In genomic region chr3:64019271-64019670, GRCh38 we compare ENCODE assay signal across 13 cellular contexts. TPM values are rescaled to one million over a fixed set of nuclear protein-coding genes. Genes with fewer than 3 reads are reported as not detected.
DNase-seq lines count a peak whose midpoint lies in the region; ATAC-seq and TF ChIP-seq lines count a peak whose summit lies in the region.
"Had no signal": no experiment of that assay in that cellular context is flagged by ENCODE, and none has a peak within 500 bp of the region (broad histone marks: within the 10 kb centered on the region; RNA-seq: fewer than 3 reads in every experiment).

No MANE protein-coding gene starts in this region.

- TF ChIP-seq CTCF in activated CD8-positive, alpha-beta T cell treated with anti-CD3 and anti-CD28 coated beads for 36 hours (IDR thresholded peaks at IDR 0.05) = no peak
- TF ChIP-seq CTCF in GM10248 (IDR thresholded peaks at IDR 0.05; ENCODE audit: control extremely low read depth, extremely low read depth, low read depth, missing control alignments) = no peak

- H3K27me3 Mint-ChIP-seq in stimulated activated naive CD8-positive, alpha-beta T cell treated with anti-CD3 and anti-CD28 coated beads, Interleukin-15, amount 100 ng/mL, for 72 hours = no peaks in the 10 kb centered on the region
- H3K27me3 Mint-ChIP-seq in activated CD8-positive, alpha-beta T cell treated with anti-CD3 and anti-CD28 coated beads for 36 hours = no peaks in the 10 kb centered on the region
- peaks cover 2 to 10% (median 5%) of the 10 kb centered on the region in 3 donors for H3K27me3 Mint-ChIP-seq in immature natural killer cell (ENCODE audit: low read depth in 3 of 3)

- intact Hi-C loops in activated CD8-positive, alpha-beta T cell treated with anti-CD3 and anti-CD28 coated beads for 36 hours (cut with micrococcal nuclease) = no loop called here

- H3K4me3 Mint-ChIP-seq in stimulated activated naive CD8-positive, alpha-beta T cell treated with anti-CD3 and anti-CD28 coated beads, Interleukin-15, amount 100 ng/mL, for 72 hours = peak overlapping the region in 1 of 2 donors; percentile 10
- no peak overlapping the region for H3K4me3 Mint-ChIP-seq in activated CD8-positive, alpha-beta T cell treated with anti-CD3 and anti-CD28 coated beads for 36 hours
- no peak overlapping the region for H3K4me3 Mint-ChIP-seq in immature natural killer cell
- H3K4me3 Mint-ChIP-seq: H9 had no signal

- H3K27ac Mint-ChIP-seq in stimulated activated naive CD8-positive, alpha-beta T cell treated with anti-CD3 and anti-CD28 coated beads, Interleukin-15, amount 100 ng/mL, for 72 hours = peak overlapping the region; percentile 64 to 65
- H3K27ac Mint-ChIP-seq in activated CD8-positive, alpha-beta T cell treated with anti-CD3 and anti-CD28 coated beads for 36 hours = peak overlapping the region; percentile 28
- peak overlapping the region in 4 of 6 donors; percentile 13 to 69 (median 26) for H3K27ac Mint-ChIP-seq in immature natural killer cell
- H3K27ac Mint-ChIP-seq: H9 had no signal

- H3K9me3 Mint-ChIP-seq in stimulated activated naive CD8-positive, alpha-beta T cell treated with anti-CD3 and anti-CD28 coated beads, Interleukin-15, amount 100 ng/mL, for 72 hours = no peaks in the 10 kb centered on the region
- H3K9me3 Mint-ChIP-seq in activated CD8-positive, alpha-beta T cell treated with anti-CD3 and anti-CD28 coated beads for 36 hours = no peaks in the 10 kb centered on the region
- H3K9me3 Mint-ChIP-seq in immature natural killer cell = no peaks in the 10 kb centered on the region
- H3K9me3 Mint-ChIP-seq: H9 had no signal

- POLR2A ChIA-PET in activated CD8-positive, alpha-beta T cell treated with anti-CD3 and anti-CD28 coated beads for 36 hours (lab: Charles Lee) = interaction anchor here (1.5 to 1.7 kb wide), 3 partner anchors 9 to 16 kb away, joined by 3 to 7 read pairs (median 5); no protein-coding TSS in a partner anchor
- POLR2A ChIA-PET in GM10248 (lab: Yijun Ruan, JAX) = no interaction called here

- DNase-seq in stimulated activated naive CD8-positive, alpha-beta T cell treated with anti-CD3 and anti-CD28 coated beads, Interleukin-15, amount 100 ng/mL, for 72 hours = no peak
- DNase-seq in stimulated activated naive CD8-positive, alpha-beta T cell treated with anti-CD3 and anti-CD28 coated beads, Interleukin-15, Interleukin-2, amounts not matched to agents 100 U/mL and 50 U/mL, for 24 hours = no peak
- DNase-seq in activated CD8-positive, alpha-beta T cell treated with anti-CD3 and anti-CD28 coated beads for 36 hours = no peak
- DNase-seq in immature natural killer cell = no peak
- no peak for DNase-seq in GF-D8 (lab: John Stamatoyannopoulos, UW)
- DNase-seq in GM10248 (ENCODE audit: extremely low spot score) = no peak
- no peak for DNase-seq in activated CD8-positive, alpha-beta memory T cell treated with anti-CD3 and anti-CD28 coated beads, Interleukin-2, amount 50 U/mL, for 48 hours
- DNase-seq: H9, KG1, NCI-H1417, NCI-H2029, NCI-H510A treated with DMSO at 0.1 percent for 48 hours, SIG-M5 had no signal

- H3K4me1 Mint-ChIP-seq in stimulated activated naive CD8-positive, alpha-beta T cell treated with anti-CD3 and anti-CD28 coated beads, Interleukin-15, amount 100 ng/mL, for 72 hours = peaks cover 42% of the 10 kb centered on the region
- peaks cover 33% of the 10 kb centered on the region for H3K4me1 Mint-ChIP-seq in activated CD8-positive, alpha-beta T cell treated with anti-CD3 and anti-CD28 coated beads for 36 hours (ENCODE audit: low read depth)
- peaks cover 31 to 72% of the 10 kb centered on the region in 2 donors for H3K4me1 Mint-ChIP-seq in immature natural killer cell

- CTCF ChIA-PET in activated CD8-positive, alpha-beta T cell treated with anti-CD3 and anti-CD28 coated beads for 36 hours (lab: Charles Lee) = interaction anchor here (1.0 to 2.3 kb wide), 4 partner anchors 11 to 57 kb away, joined by 4 to 9 read pairs (median 6); no protein-coding TSS in a partner anchor
- CTCF ChIA-PET in GM10248 (lab: Yijun Ruan, JAX) = interaction anchor here (1.5 to 2.2 kb wide), 4 partner anchors 9 to 465 kb away, joined by 3 to 13 read pairs (median 9); no protein-coding TSS in a partner anchor

- peaks cover 50% of the 10 kb centered on the region for H3K36me3 Mint-ChIP-seq in activated CD8-positive, alpha-beta T cell treated with anti-CD3 and anti-CD28 coated beads for 36 hours (ENCODE audit: low read depth)
- peaks cover 6 to 25% (median 20%) of the 10 kb centered on the region in 3 donors for H3K36me3 Mint-ChIP-seq in immature natural killer cell

- ATAC-seq in stimulated activated naive CD8-positive, alpha-beta T cell treated with anti-CD3 and anti-CD28 coated beads, Interleukin-15, amount 100 ng/mL, for 72 hours = no peak
- ATAC-seq in stimulated activated naive CD8-positive, alpha-beta T cell treated with anti-CD3 and anti-CD28 coated beads, Interleukin-15, Interleukin-2, amounts not matched to agents 100 U/mL and 50 U/mL, for 24 hours = no peak
- ATAC-seq in activated CD8-positive, alpha-beta T cell treated with anti-CD3 and anti-CD28 coated beads for 36 hours = no peak

RNA-seq across cellular contexts. Expression of gene PSMD6, which starts 4.0 kb away (rescaled TPM):
- 100 to 1,000 TPM; 110 to 113 TPM for total RNA-seq in activated CD8-positive, alpha-beta T cell treated with anti-CD3 and anti-CD28 coated beads for 36 hours
- polyA plus RNA-seq in immature natural killer cell = 100 to 1,000 TPM in 2 of 3 donors, 10 to 100 TPM in 1; 92.3 to 161 (median 124) TPM
